ENCODE assay signal across 10 cellular contexts in the genomic region with DNA sequence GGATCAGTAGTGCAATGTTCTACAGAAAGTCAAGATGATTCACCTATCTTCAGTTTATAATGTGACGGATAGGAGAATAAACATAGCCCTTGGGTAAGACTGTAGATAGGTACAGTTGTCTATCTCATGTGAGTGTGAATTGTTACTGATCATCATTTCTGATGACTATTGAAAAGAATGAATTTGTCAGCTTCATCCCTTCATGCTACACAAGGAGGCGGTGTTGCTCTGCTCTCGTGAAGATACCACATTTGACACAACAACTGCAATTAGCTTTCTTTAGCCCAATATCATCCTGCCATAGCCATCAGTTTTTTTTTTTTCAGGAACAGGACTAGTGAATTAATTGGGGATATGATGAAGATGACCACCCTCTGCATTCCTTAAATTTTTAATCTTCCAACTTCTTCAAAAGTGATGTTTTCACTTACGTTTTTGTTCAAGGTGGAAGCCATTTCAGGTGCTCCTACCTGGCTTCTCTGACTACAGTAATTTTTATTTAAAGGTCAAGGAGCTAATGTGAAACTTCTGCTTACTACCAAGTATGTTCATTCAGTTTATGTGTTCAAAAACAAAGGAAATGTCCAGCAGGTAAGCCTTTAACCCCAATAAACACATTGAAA.
DNase-seq lines count a peak whose midpoint lies in the region; ATAC-seq and TF ChIP-seq lines count a peak whose summit lies in the region.
"Had no signal": no experiment of that assay in that cellular context is flagged by ENCODE, and none has a peak within 500 bp of the region (broad histone marks: within the 10 kb centered on the region; RNA-seq: fewer than 3 reads in every experiment).

No MANE protein-coding gene starts in this region.

- 65% methylated on average over 4 of the region's 4 CpGs for WGBS in SK-N-SH (ENCODE audit: low lambda C conversion rate)

- H3K36me3 Mint-ChIP-seq in glutamatergic neuron (ENCODE audit: unreplicated experiment) = no peaks in the 10 kb centered on the region

- no peak overlapping the region for H3K4me2 ChIP-seq in SK-N-SH

- no peak overlapping the region for H3K4me3 ChIP-seq in SK-N-SH (ENCODE audit: low read depth in 2 of 2, low read length in 1 of 2)

- peaks cover 1% of the 10 kb centered on the region for H3F3A ChIP-seq in SK-N-SH (replicated peaks; ENCODE audit: insufficient read depth)

- no peaks in the 10 kb centered on the region for H3K27me3 ChIP-seq in SK-N-SH (ENCODE audit: insufficient read depth)

- H3K4me1 Mint-ChIP-seq in glutamatergic neuron (ENCODE audit: low read depth, unreplicated experiment) = no peaks in the 10 kb centered on the region
- H3K4me1 Mint-ChIP-seq: activated B cell treated with CpG ODN at 0.5 μM for 24 hours had no signal

- H3K9me2 ChIP-seq in SK-N-SH = no peaks in the 10 kb centered on the region

- peak; percentile 8 for DNase-seq in stimulated activated CD4-positive, alpha-beta T cell treated with anti-CD3 and anti-CD28 coated beads, Interleukin-15, amount 100 ng/mL, for 24 hours
- DNase-seq in stimulated activated CD4-positive, alpha-beta T cell treated with anti-CD3 and anti-CD28 coated beads, Interleukin-2, amount 100 ng/mL, for 48 hours = no peak
- peak; percentile 2 for DNase-seq in SK-N-SH
- peak; percentile 19 for DNase-seq in glutamatergic neuron
- no peak for DNase-seq in DMS79 treated with DMSO at 0.1 percent for 48 hours (lab: John Stamatoyannopoulos, UW)
- no peak for DNase-seq in stimulated activated naive CD4-positive, alpha-beta T cell (lab: John Stamatoyannopoulos, UW)
- DNase-seq in NCI-H526 treated with DMSO at 0.1 percent for 48 hours (lab: John Stamatoyannopoulos, UW) = no peak
- DNase-seq: activated B cell treated with CpG ODN at 0.5 μM for 24 hours, GDM1 had no signal

- H3K9ac ChIP-seq in SK-N-SH = no peak overlapping the region

- H3K79me2 ChIP-seq in SK-N-SH (ENCODE audit: insufficient read depth) = no peaks in the 10 kb centered on the region

- TF ChIP-seq CTCF in SK-N-SH (IDR thresholded peaks at IDR 0.05) = peak; percentile 75
- peak; percentile 15 for TF ChIP-seq CTCF in glutamatergic neuron (IDR thresholded peaks at IDR 0.05; ENCODE audit: partially characterized antibody, unreplicated experiment)

- POLR2A ChIA-PET in SK-N-SH (lab: Yijun Ruan, JAX) = no interaction called here

- no peak overlapping the region for H2AFZ ChIP-seq in SK-N-SH (ENCODE audit: low read depth)

- H3K36me3 ChIP-seq in SK-N-SH (replicated peaks in 1 of 2; ENCODE audit: control insufficient read depth in 1 of 2, insufficient read depth in 2 of 2, low read length in 1 of 2) = no peaks in the 10 kb centered on the region

- H3K4me3 Mint-ChIP-seq in glutamatergic neuron (ENCODE audit: unreplicated experiment) = no peak overlapping the region
- H3K4me3 Mint-ChIP-seq: activated B cell treated with CpG ODN at 0.5 μM for 24 hours had no signal

- H3K27me3 Mint-ChIP-seq in glutamatergic neuron (ENCODE audit: unreplicated experiment) = no peaks in the 10 kb centered on the region
- H3K27me3 Mint-ChIP-seq: activated B cell treated with CpG ODN at 0.5 μM for 24 hours had no signal

- no peak overlapping the region for H3K27ac Mint-ChIP-seq in glutamatergic neuron (ENCODE audit: unreplicated experiment)
- H3K27ac Mint-ChIP-seq: activated B cell treated with CpG ODN at 0.5 μM for 24 hours had no signal

- no peaks in the 10 kb centered on the region for H3K9me3 ChIP-seq in SK-N-SH

- no peaks in the 10 kb centered on the region for H4K20me1 ChIP-seq in SK-N-SH (ENCODE audit: insufficient read depth)

- no peak for ATAC-seq in activated CD4-positive, CD25-positive, alpha-beta regulatory T cell treated with anti-CD3 and anti-CD28 coated beads, Interleukin-2, amount 50 U/mL, for 24 hours

- peak; percentile 78 for TF ChIP-seq RAD21 in SK-N-SH (IDR thresholded peaks at IDR 0.05; ENCODE audit: low read length)

- H3K9me3 Mint-ChIP-seq in glutamatergic neuron (ENCODE audit: unreplicated experiment) = no peaks in the 10 kb centered on the region
- H3K9me3 Mint-ChIP-seq: activated B cell treated with CpG ODN at 0.5 μM for 24 hours had no signal

- no peak for TF ChIP-seq EP300 in SK-N-SH (IDR thresholded peaks at IDR 0.05; ENCODE audit: borderline replicate concordance in 1 of 2, low read depth in 1 of 2, low read length in 1 of 2)

- no peak overlapping the region for H3K27ac ChIP-seq in SK-N-SH (ENCODE audit: low read depth in 2 of 2, low read length in 1 of 2)

- H3K4me1 ChIP-seq in SK-N-SH (ENCODE audit: control insufficient read depth in 1 of 2, insufficient read depth in 2 of 2, low read depth in 1 of 2, low read length in 1 of 2) = peaks cover 0 to 4% of the 10 kb centered on the region in 2 experiments; a peak in 1 of 4 replicates

- CTCF ChIA-PET in SK-N-SH (lab: Yijun Ruan, JAX) = interaction anchor here (0.6 to 1.7 kb wide), 8 partner anchors 16 to 981 kb away, joined by 3 to 13 read pairs (median 4); no protein-coding TSS in a partner anchor

TF ChIP-seq in SK-N-SH, 30 proteins besides CTCF, POLR2A, EP300 and RAD21:
- TF ChIP-seq GABPA (IDR thresholded peaks at IDR 0.05; ENCODE audit: low read depth) (no peak), SMC3 (IDR thresholded peaks at IDR 0.05; ENCODE audit: low read depth, low read length) (peak; percentile 84)
TF ChIP-seq in SK-N-SH: peak in this region for 1.

Comparison
In these comparisons a context has a peak if more than half of its experiments do, and no peak if none do; other contexts are left out.
1. DNase-seq: peak in stimulated activated CD4-positive, alpha-beta T cell treated with anti-CD3 and anti-CD28 coated beads, Interleukin-15, amount 100 ng/mL, for 24 hours (single experiment), SK-N-SH (single experiment) and glutamatergic neuron (single experiment); none in stimulated activated CD4-positive, alpha-beta T cell treated with anti-CD3 and anti-CD28 coated beads, Interleukin-2, amount 100 ng/mL, for 48 hours (0 of 2), DMS79 treated with DMSO at 0.1 percent for 48 hours (single experiment), stimulated activated naive CD4-positive, alpha-beta T cell (0 of 6) and NCI-H526 treated with DMSO at 0.1 percent for 48 hours (single experiment).